In genomic region chr9:126886194-126886830, GRCh38 we compare ENCODE assay signal across 16 cellular contexts. TPM values are rescaled to one million over a fixed set of nuclear protein-coding genes. Genes with fewer than 3 reads are reported as not detected.
DNase-seq lines count a peak whose midpoint lies in the region; ATAC-seq and TF ChIP-seq lines count a peak whose summit lies in the region.
"Had no signal": no experiment of that assay in that cellular context is flagged by ENCODE, and none has a peak within 500 bp of the region (broad histone marks: within the 10 kb centered on the region; RNA-seq: fewer than 3 reads in every experiment).

No MANE protein-coding gene starts in this region.

- H2BK5ac ChIP-seq in neuronal stem cell (ENCODE audit: low read length): no peak overlapping the region

- H2AFZ ChIP-seq in GM23338 (no peak overlapping the region), neuronal stem cell (ENCODE audit: low read length) (no peak overlapping the region)

- peak overlapping the region; percentile 83 for H3K27ac ChIP-seq in GM23338 (ENCODE audit: low read depth)
- H3K27ac ChIP-seq in RWPE1: 0 out of 2 replicates have a peak overlapping the region, but pooled peaks have one; percentile 3
- H3K27ac ChIP-seq in neuronal stem cell (replicated peaks; ENCODE audit: low read length): no peak overlapping the region
- no peak overlapping the region for H3K27ac ChIP-seq in caudate nucleus (ENCODE audit: low read depth, low read length)
- H3K27ac ChIP-seq: Peyer's patch had no signal

- H3K4ac ChIP-seq in neuronal stem cell (ENCODE audit: low read length): no peak overlapping the region

- TF ChIP-seq CTCF in GM23338 (conservative IDR thresholded peaks at IDR 0.05; ENCODE audit: low read depth in 2 of 2): no peak
- no peak for TF ChIP-seq CTCF in RWPE1 (conservative IDR thresholded peaks at IDR 0.05; ENCODE audit: low read depth)

- H3K36me3 ChIP-seq in GM23338 (ENCODE audit: insufficient read depth): no peaks in the 10 kb centered on the region
- peaks cover 0 to 49% of the 10 kb centered on the region in 2 donors for H3K36me3 ChIP-seq in neuronal stem cell (replicated peaks in 1 of 2; ENCODE audit: control insufficient read depth in 2 of 2, insufficient read depth in 2 of 2, low read length in 2 of 2)

- H3K9me3 Mint-ChIP-seq in GM23338: no peaks in the 10 kb centered on the region
- H3K9me3 Mint-ChIP-seq in activated naive CD4-positive, alpha-beta T cell treated with anti-CD3 and anti-CD28 coated beads for 36 hours: no peaks in the 10 kb centered on the region
- H3K9me3 Mint-ChIP-seq: HFFc6 had no signal

- peak overlapping the region; percentile 51; the same call in 1 of the 2 replicates for H3K27ac Mint-ChIP-seq in GM23338
- no peak overlapping the region for H3K27ac Mint-ChIP-seq in activated naive CD4-positive, alpha-beta T cell treated with anti-CD3 and anti-CD28 coated beads for 36 hours
- H3K27ac Mint-ChIP-seq: HFFc6 had no signal

- peak overlapping the region; percentile 49 for H3K18ac ChIP-seq in neuronal stem cell (ENCODE audit: low read length)

- WGBS in neuronal stem cell (ENCODE audit: extremely low coverage in 2 of 2, insufficient read length in 2 of 2, insufficient replicate concordance in 1 of 2), 2 donors: no CpG with 5 or more reads among the region's 15 CpGs

- no peak overlapping the region for H4K91ac ChIP-seq in neuronal stem cell (ENCODE audit: low read depth, low read length, poor library complexity)

- H3K36me3 Mint-ChIP-seq in GM23338 (ENCODE audit: low read depth): no peaks in the 10 kb centered on the region; the same call in 2 of the 3 replicates
- H3K36me3 Mint-ChIP-seq in activated naive CD4-positive, alpha-beta T cell treated with anti-CD3 and anti-CD28 coated beads for 36 hours (ENCODE audit: low read depth): no peaks in the 10 kb centered on the region

- no peaks in the 10 kb centered on the region for H3K79me1 ChIP-seq in neuronal stem cell (ENCODE audit: low read depth, low read length)

- intact Hi-C loops in activated naive CD4-positive, alpha-beta T cell treated with anti-CD3 and anti-CD28 coated beads for 36 hours (cut with micrococcal nuclease): no loop called here

- H3F3A ChIP-seq in GM23338 (replicated peaks; ENCODE audit: low read depth): no peaks in the 10 kb centered on the region; the same call in 1 of the 2 replicates

- no peaks in the 10 kb centered on the region for H3K9me3 ChIP-seq in neuronal stem cell (replicated peaks in 1 of 2; ENCODE audit: control insufficient read depth in 2 of 2, insufficient read depth in 1 of 2, low read depth in 1 of 2, low read length in 2 of 2)
- H3K9me3 ChIP-seq: Peyer's patch had no signal

- DNase-seq in GM23338 (ENCODE audit: low spot score): peak; percentile 56
- DNase-seq in RWPE1 (ENCODE audit: low spot score): no peak
- peak; percentile 17 for DNase-seq in iPS DF 19.7 (ENCODE audit: low read depth, low spot score)
- no peak for DNase-seq in neuronal stem cell (ENCODE audit: low spot score)
- DNase-seq in globus pallidus (ENCODE audit: low spot score): no peak
- DNase-seq in activated naive CD4-positive, alpha-beta T cell treated with anti-CD3 and anti-CD28 coated beads for 36 hours: no peak
- no peak for DNase-seq in caudate nucleus (lab: John Stamatoyannopoulos, UW)
- DNase-seq: DMS53, HFFc6, Karpas-422, MM.1S, NCI-H1105, NCI-H1694 treated with DMSO at 0.1 percent for 48 hours, Peyer's patch, SHP77 had no signal

- H4K20me1 ChIP-seq in GM23338 (replicated peaks; ENCODE audit: insufficient read depth): peaks cover 19% of the 10 kb centered on the region

- H3K4me1 Mint-ChIP-seq in GM23338: peaks cover 28% of the 10 kb centered on the region
- no peaks in the 10 kb centered on the region for H3K4me1 Mint-ChIP-seq in activated naive CD4-positive, alpha-beta T cell treated with anti-CD3 and anti-CD28 coated beads for 36 hours (ENCODE audit: low read depth)

- H2BK15ac ChIP-seq in neuronal stem cell (ENCODE audit: low read length): no peak overlapping the region

- H3K4me2 ChIP-seq in GM23338 (no peak overlapping the region), neuronal stem cell (ENCODE audit: insufficient read depth, low read length, poor library complexity, severe bottlenecking) (no peak overlapping the region)

- CTCF ChIA-PET in RWPE1 (lab: Yijun Ruan, JAX): interaction anchor here (0.6 kb wide), 1 partner anchor 10 kb away, joined by 4 read pairs; no protein-coding TSS in a partner anchor
- CTCF ChIA-PET in activated naive CD4-positive, alpha-beta T cell treated with anti-CD3 and anti-CD28 coated beads for 36 hours (lab: Charles Lee): no interaction called here

- peaks cover 21% of the 10 kb centered on the region for H3K79me2 ChIP-seq in GM23338 (replicated peaks; ENCODE audit: insufficient read depth)

- peak overlapping the region; percentile 63 for H3K14ac ChIP-seq in neuronal stem cell (ENCODE audit: low read length)

- H3K27me3 Mint-ChIP-seq in GM23338 (ENCODE audit: insufficient read depth, low read depth, poor library complexity): peaks cover 3% of the 10 kb centered on the region
- H3K27me3 Mint-ChIP-seq in activated naive CD4-positive, alpha-beta T cell treated with anti-CD3 and anti-CD28 coated beads for 36 hours (ENCODE audit: low read depth): no peaks in the 10 kb centered on the region

- H2BK120ac ChIP-seq in neuronal stem cell (ENCODE audit: low read depth, low read length): peak overlapping the region; percentile 8

- ATAC-seq in GM23338 (peak; percentile 79), GM18868 (IDR thresholded peaks at IDR 0.05; ENCODE audit: unreplicated experiment) (no peak)

- H3K4me3 Mint-ChIP-seq in GM23338: 0 out of 3 replicates have a peak overlapping the region, but pooled peaks have one; percentile 3
- H3K4me3 Mint-ChIP-seq in activated naive CD4-positive, alpha-beta T cell treated with anti-CD3 and anti-CD28 coated beads for 36 hours: no peak overlapping the region
- H3K4me3 Mint-ChIP-seq: HFFc6 had no signal

- H3K4me3 ChIP-seq in GM23338: no peak overlapping the region
- H3K4me3 ChIP-seq in neuronal stem cell (ENCODE audit: low read length in 2 of 2): no peak overlapping the region
- H3K4me3 ChIP-seq: Peyer's patch had no signal

- no peaks in the 10 kb centered on the region for H3K9me2 ChIP-seq in GM23338 (ENCODE audit: insufficient read depth)

- no peak overlapping the region for H3K9ac ChIP-seq in neuronal stem cell (ENCODE audit: low read depth, low read length, poor library complexity)

- no peak overlapping the region for H4K8ac ChIP-seq in neuronal stem cell (ENCODE audit: low read depth, low read length)

- H3K23ac ChIP-seq in neuronal stem cell (ENCODE audit: low read depth, low read length, poor library complexity): peak overlapping the region; percentile 57

- H3K4me1 ChIP-seq in GM23338 (ENCODE audit: insufficient read depth) (peaks cover 11% of the 10 kb centered on the region; the same call in 1 of the 2 replicates), neuronal stem cell (ENCODE audit: control insufficient read depth in 2 of 2, insufficient read depth in 1 of 2, low read depth in 1 of 2, low read length in 2 of 2) (peaks cover 2 to 13% of the 10 kb centered on the region in 2 donors)
- H3K4me1 ChIP-seq: Peyer's patch had no signal

- H3K27me3 ChIP-seq in GM23338 (ENCODE audit: insufficient read depth) (no peaks in the 10 kb centered on the region), neuronal stem cell (ENCODE audit: control insufficient read depth in 3 of 3, insufficient read depth in 3 of 3, low read depth in 1 of 3, low read length in 3 of 3) (no peaks in the 10 kb centered on the region)
- H3K27me3 ChIP-seq: Peyer's patch had no signal

- H2BK12ac ChIP-seq in neuronal stem cell (ENCODE audit: low read length): no peak overlapping the region

- POLR2A ChIA-PET in RWPE1 (lab: Yijun Ruan, JAX; ENCODE audit: low non-redundant PET): interaction anchor here (0.5 to 0.6 kb wide), 3 partner anchors 20 to 1611 kb away, joined by 3 to 6 read pairs (median 4); no protein-coding TSS in a partner anchor

- H2AK5ac ChIP-seq in neuronal stem cell (ENCODE audit: low read depth, low read length): peak overlapping the region; percentile 84

RNA-seq across cellular contexts. Expression of gene ZBTB34, which starts 25.9 kb away (rescaled TPM):
- 21.9 and 23.7 TPM in 2 replicates for total RNA-seq in GM23338 (2014; rRNA removed; shearing (Covaris generic))
- 5.5 and 6.4 TPM in 2 replicates for polyA plus RNA-seq in GM23338 (2016; fragmentation: Nextera tagmentation; extraction: Ambion mirVana)
- polyA plus RNA-seq in neuronal stem cell (2013, experiment 1 of 2): 7.3 TPM
- polyA plus RNA-seq in neuronal stem cell (2013, experiment 2 of 2): 7.4 TPM
- total RNA-seq in activated naive CD4-positive, alpha-beta T cell treated with anti-CD3 and anti-CD28 coated beads for 36 hours: 1 to 10 TPM; 4.2 to 4.6 TPM

RNA-seq across cellular contexts. Expression of gene RALGPS1, which starts 28.3 kb away (rescaled TPM):
- total RNA-seq in GM23338 (2014; rRNA removed; shearing (Covaris generic)): 35.9 and 57.1 TPM in 2 replicates
- polyA plus RNA-seq in GM23338 (2016; fragmentation: Nextera tagmentation; extraction: Ambion mirVana): 16.5 and 18.2 TPM in 2 replicates
- 12.8 TPM for polyA plus RNA-seq in neuronal stem cell (2013, experiment 1 of 2)
- polyA plus RNA-seq in neuronal stem cell (2013, experiment 2 of 2): 12.1 TPM
- total RNA-seq in activated naive CD4-positive, alpha-beta T cell treated with anti-CD3 and anti-CD28 coated beads for 36 hours: 1 to 10 TPM; 2.1 to 2.4 TPM

Comparison
In these comparisons a context has a peak if more than half of its experiments do, and no peak if none do; other contexts are left out.
1. DNase-seq: peak in GM23338 (single experiment) and iPS DF 19.7 (single experiment); none in RWPE1 (single experiment), neuronal stem cell (single experiment), globus pallidus (single experiment), activated naive CD4-positive, alpha-beta T cell treated with anti-CD3 and anti-CD28 coated beads for 36 hours (single experiment) and caudate nucleus (0 of 61).
2. H3K27ac ChIP-seq: peak in GM23338 (single experiment) and RWPE1 (single experiment); none in neuronal stem cell (single experiment) and caudate nucleus (single experiment).
3. RNA of gene RALGPS1, which starts 28.3 kb away (total RNA-seq): 35.9 to 57.1 TPM in GM23338; 2.1 to 2.4 TPM in activated naive CD4-positive, alpha-beta T cell treated with anti-CD3 and anti-CD28 coated beads for 36 hours; every median in the first group is over 10 times any median in the second.